ENCODE assay signal across 2 cellular contexts in genomic region chr1:182080955-182081582, GRCh38.
TF ChIP-seq lines count a peak whose summit lies in the region.

No MANE protein-coding gene starts in this region.

TF ChIP-seq in IMR-90, 13 proteins besides CTCF, POLR2A, EP300 and RAD21:
- TF ChIP-seq NFE2L2 (IDR thresholded peaks at IDR 0.05; ENCODE audit: low read depth, low read length) (no peak), USF2 (IDR thresholded peaks at IDR 0.05; ENCODE audit: low read depth, low read length) (no peak), RCOR1 (IDR thresholded peaks at IDR 0.05; ENCODE audit: insufficient replicate concordance, low read length) (no peak), SMC3 (IDR thresholded peaks at IDR 0.05; ENCODE audit: low read depth, low read length) (0 out of 2 replicates have a peak, but pooled peaks have one; percentile 26), FOS (IDR thresholded peaks at IDR 0.05; ENCODE audit: low read depth, low read length) (no peak), MXI1 (IDR thresholded peaks at IDR 0.05; ENCODE audit: borderline replicate concordance, low read depth, low read length) (no peak), MAZ (IDR thresholded peaks at IDR 0.05; ENCODE audit: borderline replicate concordance, low read depth, low read length) (no peak), BHLHE40 (IDR thresholded peaks at IDR 0.05; ENCODE audit: low read depth, low read length) (no peak), RFX5 (IDR thresholded peaks at IDR 0.05; ENCODE audit: low read depth, low read length) (no peak)
TF ChIP-seq in IMR-90: peak in this region for 1.

TF ChIP-seq in H1, 55 proteins besides CTCF, POLR2A, EP300 and RAD21:
- TF ChIP-seq NANOG (IDR thresholded peaks at IDR 0.05; ENCODE audit: insufficient read depth, low read depth, low read length, poor library complexity, severe bottlenecking) (no peak), PHF8 (conservative IDR thresholded peaks at IDR 0.05; ENCODE audit: low read depth, low read length) (no peak), BCL11A (IDR thresholded peaks at IDR 0.05; ENCODE audit: low read depth in 2 of 2, low read length in 2 of 2) (no peak), NRF1 (IDR thresholded peaks at IDR 0.05; ENCODE audit: low read depth, low read length) (no peak), EGR1 (IDR thresholded peaks at IDR 0.05; ENCODE audit: borderline replicate concordance, low read depth, low read length) (no peak), CHD2 (IDR thresholded peaks at IDR 0.05; ENCODE audit: low read length) (no peak), HDAC2 (IDR thresholded peaks at IDR 0.05; ENCODE audit: borderline replicate concordance in 1 of 2, low read depth in 2 of 2, low read length in 2 of 2) (no peak), CBX5 (IDR thresholded peaks at IDR 0.05; ENCODE audit: low read depth, low read length) (no peak), TAF7 (optimal IDR thresholded peaks at IDR 0.05; ENCODE audit: borderline replicate concordance, low read depth, low read length) (no peak), TEAD4 (IDR thresholded peaks at IDR 0.05; ENCODE audit: low read depth, low read length) (no peak), JUND (IDR thresholded peaks at IDR 0.05; ENCODE audit: low read length) (no peak), POLR2AphosphoS5 (IDR thresholded peaks at IDR 0.05; ENCODE audit: low read depth, low read length) (no peak), CREB1 (IDR thresholded peaks at IDR 0.05) (no peak), ZNF274 (IDR thresholded peaks at IDR 0.05; ENCODE audit: borderline replicate concordance, extremely low read depth, low read length) (no peak)
